Comparison of ENCODE assay signal across 26 cellular contexts in genomic region chr10:46528675-46529615, GRCh38. TPM values are rescaled to one million over a fixed set of nuclear protein-coding genes. Genes with fewer than 3 reads are reported as not detected.
DNase-seq lines count a peak whose midpoint lies in the region; ATAC-seq and TF ChIP-seq lines count a peak whose summit lies in the region.
"Had no signal": no experiment of that assay in that cellular context is flagged by ENCODE, and none has a peak within 500 bp of the region (broad histone marks: within the 10 kb centered on the region; RNA-seq: fewer than 3 reads in every experiment).

No MANE protein-coding gene starts in this region.

- H3F3A ChIP-seq in smooth muscle cell (ENCODE audit: low read depth), result peaks cover 4% of the 10 kb centered on the region

- H3K9me3 Mint-ChIP-seq in activated CD8-positive, alpha-beta T cell treated with anti-CD3 and anti-CD28 coated beads for 36 hours, result no peaks in the 10 kb centered on the region
- H3K9me3 Mint-ChIP-seq in activated CD8-positive, alpha-beta T cell treated with anti-CD3 and anti-CD28 coated beads, Interleukin-2, amount 10 ng/mL, durations not matched to agents 7 days and 5 days (ENCODE audit: insufficient read depth), result no peaks in the 10 kb centered on the region
- no peaks in the 10 kb centered on the region for H3K9me3 Mint-ChIP-seq in activated naive CD8-positive, alpha-beta T cell treated with anti-CD3 and anti-CD28 coated beads, Interleukin-2, amount 50 U/mL, for 24 hours
- H3K9me3 Mint-ChIP-seq: activated T-helper 17 cell treated with anti-CD3 and anti-CD28 coated beads, Interleukin-2, amount 50 U/mL, for 72 hours; nephron had no signal

- no peaks in the 10 kb centered on the region for H3K36me3 ChIP-seq in smooth muscle cell (ENCODE audit: low read depth)
- H3K36me3 ChIP-seq: BLaER1, prostate gland had no signal

- in situ Hi-C loops in GM13976 (cut with MboI; ENCODE audit: low sequenced_read_pairs, unreplicated experiment), result no loop called here

- H3K4me1 Mint-ChIP-seq in activated CD8-positive, alpha-beta T cell treated with anti-CD3 and anti-CD28 coated beads for 36 hours (ENCODE audit: low read depth), result no peaks in the 10 kb centered on the region
- H3K4me1 Mint-ChIP-seq in activated CD8-positive, alpha-beta T cell treated with anti-CD3 and anti-CD28 coated beads, Interleukin-2, amount 10 ng/mL, durations not matched to agents 7 days and 5 days (ENCODE audit: low read depth), result no peaks in the 10 kb centered on the region
- H3K4me1 Mint-ChIP-seq in activated naive CD8-positive, alpha-beta T cell treated with anti-CD3 and anti-CD28 coated beads, Interleukin-2, amount 50 U/mL, for 24 hours, result no peaks in the 10 kb centered on the region
- H3K4me1 Mint-ChIP-seq: activated T-helper 17 cell treated with anti-CD3 and anti-CD28 coated beads, Interleukin-2, amount 50 U/mL, for 72 hours; nephron; T-helper 17 cell had no signal

- ATAC-seq in activated CD8-positive, alpha-beta T cell treated with anti-CD3 and anti-CD28 coated beads for 36 hours, result no peak
- no peak for ATAC-seq in activated CD8-positive, alpha-beta T cell treated with anti-CD3 and anti-CD28 coated beads, Interleukin-2, amount 10 ng/mL, durations not matched to agents 7 days and 5 days
- ATAC-seq in left ventricle myocardium superior, result no peak
- ATAC-seq in activated naive CD8-positive, alpha-beta T cell treated with anti-CD3 and anti-CD28 coated beads, Interleukin-2, amount 50 U/mL, for 24 hours, result no peak
- ATAC-seq: activated T-helper 17 cell treated with anti-CD3 and anti-CD28 coated beads, Interleukin-2, amount 50 U/mL, for 72 hours; PC-3; T-helper 17 cell had no signal

- H3K9ac ChIP-seq in smooth muscle cell (ENCODE audit: low read depth), result no peak overlapping the region
- H3K9ac ChIP-seq: BLaER1 had no signal

- H3K27ac ChIP-seq in smooth muscle cell (ENCODE audit: low read depth), result peak overlapping the region; percentile 84
- H3K27ac ChIP-seq: BLaER1, prostate gland had no signal

- no peaks in the 10 kb centered on the region for H4K20me1 ChIP-seq in smooth muscle cell (ENCODE audit: low read depth)
- H4K20me1 ChIP-seq: BLaER1 had no signal

- no peaks in the 10 kb centered on the region for H3K4me1 ChIP-seq in smooth muscle cell (ENCODE audit: low read depth)
- H3K4me1 ChIP-seq: BLaER1, prostate gland had no signal

- no peak overlapping the region for H3K4me2 ChIP-seq in smooth muscle cell
- H3K4me2 ChIP-seq: BLaER1 had no signal

- H3K4me3 Mint-ChIP-seq in activated CD8-positive, alpha-beta T cell treated with anti-CD3 and anti-CD28 coated beads for 36 hours, result no peak overlapping the region
- H3K4me3 Mint-ChIP-seq in activated CD8-positive, alpha-beta T cell treated with anti-CD3 and anti-CD28 coated beads, Interleukin-2, amount 10 ng/mL, durations not matched to agents 7 days and 5 days, result no peak overlapping the region
- H3K4me3 Mint-ChIP-seq in activated naive CD8-positive, alpha-beta T cell treated with anti-CD3 and anti-CD28 coated beads, Interleukin-2, amount 50 U/mL, for 24 hours, result no peak overlapping the region
- H3K4me3 Mint-ChIP-seq: activated T-helper 17 cell treated with anti-CD3 and anti-CD28 coated beads, Interleukin-2, amount 50 U/mL, for 72 hours; nephron; T-helper 17 cell had no signal

- no peak overlapping the region for H2AFZ ChIP-seq in smooth muscle cell (ENCODE audit: low read depth)

- H3K27me3 Mint-ChIP-seq in activated CD8-positive, alpha-beta T cell treated with anti-CD3 and anti-CD28 coated beads for 36 hours, result no peaks in the 10 kb centered on the region
- H3K27me3 Mint-ChIP-seq in activated CD8-positive, alpha-beta T cell treated with anti-CD3 and anti-CD28 coated beads, Interleukin-2, amount 10 ng/mL, durations not matched to agents 7 days and 5 days (ENCODE audit: low read depth), result peaks cover 5% of the 10 kb centered on the region
- peaks cover 3% of the 10 kb centered on the region for H3K27me3 Mint-ChIP-seq in activated naive CD8-positive, alpha-beta T cell treated with anti-CD3 and anti-CD28 coated beads, Interleukin-2, amount 50 U/mL, for 24 hours
- H3K27me3 Mint-ChIP-seq: activated T-helper 17 cell treated with anti-CD3 and anti-CD28 coated beads, Interleukin-2, amount 50 U/mL, for 72 hours; T-helper 17 cell had no signal

- H3K9me3 ChIP-seq in smooth muscle cell (replicated peaks; ENCODE audit: low read depth), result no peaks in the 10 kb centered on the region
- H3K9me3 ChIP-seq: BLaER1, prostate gland had no signal

- DNase-seq in activated CD8-positive, alpha-beta T cell treated with anti-CD3 and anti-CD28 coated beads for 36 hours, result peak; percentile 0
- DNase-seq in activated CD8-positive, alpha-beta T cell treated with anti-CD3 and anti-CD28 coated beads, Interleukin-2, amount 10 ng/mL, durations not matched to agents 7 days and 5 days, result no peak
- no peak for DNase-seq in GM13976 (ENCODE audit: low spot score)
- DNase-seq in left ventricle myocardium superior, result peak; percentile 13
- DNase-seq in smooth muscle cell (lab: John Stamatoyannopoulos, UW; ENCODE audit: unreplicated experiment), result no peak
- DNase-seq in activated naive CD8-positive, alpha-beta T cell treated with anti-CD3 and anti-CD28 coated beads, Interleukin-2, amount 50 U/mL, for 24 hours, result no peak
- no peak for DNase-seq in cortex of kidney (lab: John Stamatoyannopoulos, UW)
- DNase-seq in NCI-H69 (lab: John Stamatoyannopoulos, UW), result no peak
- DNase-seq: activated CD4-positive, alpha-beta T cell treated with anti-CD3 and anti-CD28 coated beads, Interleukin-2, amount 50 U/mL, for 48 hours; Calu3; EL; foreskin melanocyte; H7; islet precursor cell; KBM-7; mesendoderm; NCI-H187 treated with DMSO at 0.1 percent for 48 hours; NCI-H345; PC-3; substantia nigra had no signal

- POLR2A ChIA-PET in activated CD8-positive, alpha-beta T cell treated with anti-CD3 and anti-CD28 coated beads for 36 hours (lab: Charles Lee), result no interaction called here
- POLR2A ChIA-PET in activated CD8-positive, alpha-beta T cell treated with anti-CD3 and anti-CD28 coated beads, Interleukin-2, amount 10 ng/mL, durations not matched to agents 7 days and 5 days (lab: Charles Lee), result no interaction called here

- 89% methylated on average over 9 of the region's 9 CpGs for WGBS in smooth muscle cell (ENCODE audit: low lambda C conversion rate)

- no peak overlapping the region for H3K4me3 ChIP-seq in smooth muscle cell
- H3K4me3 ChIP-seq: BLaER1, prostate gland had no signal

- no peak for TF ChIP-seq CTCF in activated CD8-positive, alpha-beta T cell treated with anti-CD3 and anti-CD28 coated beads for 36 hours (IDR thresholded peaks at IDR 0.05)
- TF ChIP-seq CTCF in GM13976 (IDR thresholded peaks at IDR 0.05; ENCODE audit: borderline replicate concordance, control extremely low read depth, extremely low read depth, insufficient read depth, missing control alignments) (peak; percentile 8), smooth muscle cell (IDR thresholded peaks at IDR 0.05; ENCODE audit: borderline replicate concordance, insufficient read depth, poor library complexity, severe bottlenecking) (no peak)

- CTCF ChIA-PET in activated CD8-positive, alpha-beta T cell treated with anti-CD3 and anti-CD28 coated beads for 36 hours (lab: Charles Lee), result no interaction called here
- CTCF ChIA-PET in activated CD8-positive, alpha-beta T cell treated with anti-CD3 and anti-CD28 coated beads, Interleukin-2, amount 10 ng/mL, durations not matched to agents 7 days and 5 days (lab: Charles Lee), result no interaction called here

- intact Hi-C loops in activated CD8-positive, alpha-beta T cell treated with anti-CD3 and anti-CD28 coated beads for 36 hours (cut with micrococcal nuclease), result no loop called here
- intact Hi-C loops in left ventricle myocardium superior (cut with micrococcal nuclease), result no loop called here

- no peaks in the 10 kb centered on the region for H3K36me3 Mint-ChIP-seq in activated CD8-positive, alpha-beta T cell treated with anti-CD3 and anti-CD28 coated beads for 36 hours (ENCODE audit: low read depth)
- no peaks in the 10 kb centered on the region for H3K36me3 Mint-ChIP-seq in activated CD8-positive, alpha-beta T cell treated with anti-CD3 and anti-CD28 coated beads, Interleukin-2, amount 10 ng/mL, durations not matched to agents 7 days and 5 days (ENCODE audit: low read depth)
- H3K36me3 Mint-ChIP-seq in activated naive CD8-positive, alpha-beta T cell treated with anti-CD3 and anti-CD28 coated beads, Interleukin-2, amount 50 U/mL, for 24 hours (ENCODE audit: low read depth), result no peaks in the 10 kb centered on the region

- no peak overlapping the region for H3K27ac Mint-ChIP-seq in activated CD8-positive, alpha-beta T cell treated with anti-CD3 and anti-CD28 coated beads for 36 hours
- H3K27ac Mint-ChIP-seq in activated CD8-positive, alpha-beta T cell treated with anti-CD3 and anti-CD28 coated beads, Interleukin-2, amount 10 ng/mL, durations not matched to agents 7 days and 5 days, result no peak overlapping the region
- H3K27ac Mint-ChIP-seq in activated naive CD8-positive, alpha-beta T cell treated with anti-CD3 and anti-CD28 coated beads, Interleukin-2, amount 50 U/mL, for 24 hours, result no peak overlapping the region
- H3K27ac Mint-ChIP-seq: activated T-helper 17 cell treated with anti-CD3 and anti-CD28 coated beads, Interleukin-2, amount 50 U/mL, for 72 hours; nephron; T-helper 17 cell had no signal

- H3K79me2 ChIP-seq in smooth muscle cell (ENCODE audit: low read depth), result no peaks in the 10 kb centered on the region

- H3K27me3 ChIP-seq in smooth muscle cell (ENCODE audit: low read depth), result no peaks in the 10 kb centered on the region
- H3K27me3 ChIP-seq: BLaER1 had no signal

RNA-seq across cellular contexts. Expression of gene GPRIN2, which starts 27.5 kb away (rescaled TPM):
- not detected for total RNA-seq in activated CD8-positive, alpha-beta T cell treated with anti-CD3 and anti-CD28 coated beads for 36 hours
- total RNA-seq in activated CD8-positive, alpha-beta T cell treated with anti-CD3 and anti-CD28 coated beads, Interleukin-2, amount 10 ng/mL, durations not matched to agents 7 days and 5 days, result not detected
- total RNA-seq in left ventricle myocardium superior (not detected), smooth muscle cell (0.54 TPM in 1 of 2 replicates, not detected in the other)
- polyA plus RNA-seq in smooth muscle cell, result 0.34 and 0.54 TPM in 2 replicates
- total RNA-seq: activated T-helper 17 cell treated with anti-CD3 and anti-CD28 coated beads, Interleukin-2, amount 50 U/mL, for 72 hours; T-helper 17 cell had no signal

RNA-seq across cellular contexts. Expression of gene SYT15, which starts 50.0 kb away (rescaled TPM):
- total RNA-seq in activated CD8-positive, alpha-beta T cell treated with anti-CD3 and anti-CD28 coated beads for 36 hours, result under 1 TPM; 0.59 to 0.98 TPM
- 1 to 10 TPM in 1 of 2 experiments, under 1 TPM in 1; 0.55 to 1.0 TPM for total RNA-seq in activated CD8-positive, alpha-beta T cell treated with anti-CD3 and anti-CD28 coated beads, Interleukin-2, amount 10 ng/mL, durations not matched to agents 7 days and 5 days
- total RNA-seq in left ventricle myocardium superior (3.6 TPM), smooth muscle cell (0.13 and 0.22 TPM in 2 replicates)
- 0.89 and 1.4 TPM in 2 replicates for polyA plus RNA-seq in smooth muscle cell
- total RNA-seq: epithelial cell of proximal tubule, H7, PC-3 had no signal

Comparison
In these comparisons a context has a peak if more than half of its experiments do, and no peak if none do; other contexts are left out.
1. DNase-seq: peak in activated CD8-positive, alpha-beta T cell treated with anti-CD3 and anti-CD28 coated beads for 36 hours (single experiment) and left ventricle myocardium superior (single experiment); none in activated CD8-positive, alpha-beta T cell treated with anti-CD3 and anti-CD28 coated beads, Interleukin-2, amount 10 ng/mL, durations not matched to agents 7 days and 5 days (single experiment), GM13976 (single experiment), smooth muscle cell (single experiment), activated naive CD8-positive, alpha-beta T cell treated with anti-CD3 and anti-CD28 coated beads, Interleukin-2, amount 50 U/mL, for 24 hours (single experiment), cortex of kidney (single experiment) and NCI-H69 (single experiment).